Comparison of ENCODE assay signal across 8 cellular contexts in the genomic region with DNA sequence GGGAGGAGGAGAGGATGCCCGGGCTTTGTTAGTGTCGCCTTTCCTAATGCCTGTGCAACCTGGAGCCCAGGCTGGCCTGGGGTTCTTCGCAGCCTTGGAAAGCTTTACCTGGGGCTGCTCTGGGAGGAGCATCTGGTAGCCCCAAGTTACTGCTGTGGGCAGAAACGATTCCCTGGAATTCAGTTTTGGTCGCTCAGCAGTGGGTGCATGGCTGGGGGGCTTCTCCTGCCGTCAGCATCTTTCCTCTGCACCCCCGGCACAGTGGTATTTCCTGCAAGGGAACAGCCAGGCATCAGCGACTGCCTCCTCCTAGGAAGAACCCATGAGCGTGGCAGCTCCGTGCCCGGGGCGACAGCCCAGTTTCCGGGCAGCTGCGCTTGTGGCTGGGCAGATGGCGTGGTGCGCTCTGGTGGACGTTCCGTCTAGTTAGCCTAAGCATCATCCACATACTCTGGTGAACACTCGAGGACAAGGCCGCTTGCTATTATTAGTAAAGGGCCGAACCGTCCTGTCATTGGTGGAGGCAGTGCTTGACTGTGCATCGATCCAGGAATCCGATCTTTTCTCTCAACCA.
DNase-seq lines count a peak whose midpoint lies in the region; ATAC-seq and TF ChIP-seq lines count a peak whose summit lies in the region.

No MANE protein-coding gene starts in this region.

- ATAC-seq in right lobe of liver (peak in 3 of 4 donors; percentile 3 to 26 (median 7)), thoracic aorta (ENCODE audit: insufficient number of reproducible peaks, low FRiP score, low read depth) (no peak), HG03025 (IDR thresholded peaks at IDR 0.05; ENCODE audit: low FRiP score, unreplicated experiment) (no peak), HG03159 (IDR thresholded peaks at IDR 0.05; ENCODE audit: unreplicated experiment) (no peak)

- in situ Hi-C loops in mammary epithelial cell (cut with MboI; ENCODE audit: low sequenced_read_pairs in 2 of 2), result no loop called here

- peaks cover 2% of the 10 kb centered on the region for H4K20me1 ChIP-seq in mammary epithelial cell (ENCODE audit: insufficient read depth, low read length)

- no TSS peak for BruUV-seq in mammary epithelial cell (replicated peaks; lab: Mats Ljungman, UMichigan)

- TF ChIP-seq CTCF in mammary epithelial cell (conservative IDR thresholded peaks at IDR 0.05 in 1 of 2, IDR thresholded peaks at IDR 0.05 in 1 of 2; ENCODE audit: extremely low read depth in 1 of 2, insufficient read depth in 1 of 2, low read depth in 1 of 2, low read length in 2 of 2) (no peak), right lobe of liver (IDR thresholded peaks at IDR 0.05) (no peak), thoracic aorta (IDR thresholded peaks at IDR 0.05) (no peak)

- intact Hi-C loops in mammary epithelial cell (cut with micrococcal nuclease), result no loop called here
- intact Hi-C loops in right lobe of liver (cut with DNase I), result no loop called here

- H3K4me1 ChIP-seq in mammary epithelial cell (ENCODE audit: insufficient read depth, low read length) (no peaks in the 10 kb centered on the region), right lobe of liver (peaks cover 0 to 40% (median 18%) of the 10 kb centered on the region in 4 donors), thoracic aorta (ENCODE audit: control insufficient read depth in 1 of 2, low read depth in 2 of 2) (peaks cover 9 to 44% of the 10 kb centered on the region in 2 donors)

- no peak overlapping the region for H2AFZ ChIP-seq in mammary epithelial cell (ENCODE audit: low read depth, low read length)

- H3K4me3 ChIP-seq in mammary epithelial cell (replicated peaks in 1 of 3; ENCODE audit: insufficient read depth in 1 of 3, low read depth in 2 of 3, low read length in 3 of 3), result no peak overlapping the region
- peak overlapping the region in 2 of 3 donors; percentile 19 to 43 for H3K4me3 ChIP-seq in right lobe of liver
- peak overlapping the region; percentile 69 for H3K4me3 ChIP-seq in thoracic aorta

- dilution Hi-C loops in mammary epithelial cell (cut with HindIII; ENCODE audit: low sequenced_read_pairs), result no loop called here

- CTCF ChIA-PET in mammary epithelial cell (lab: Charles Lee; ENCODE audit: low non-redundant PET), result no interaction called here

- no peak overlapping the region for H3K9ac ChIP-seq in mammary epithelial cell (ENCODE audit: insufficient read depth, low read length)

- H3K36me3 ChIP-seq in mammary epithelial cell (ENCODE audit: insufficient read depth, low read length), result peaks cover 2% of the 10 kb centered on the region
- no peaks in the 10 kb centered on the region for H3K36me3 ChIP-seq in right lobe of liver
- no peaks in the 10 kb centered on the region for H3K36me3 ChIP-seq in thoracic aorta

- H3K4me2 ChIP-seq in mammary epithelial cell (ENCODE audit: insufficient read depth, low read depth, low read length), result peak overlapping the region; percentile 39

- peaks cover 8% of the 10 kb centered on the region for H3K79me2 ChIP-seq in mammary epithelial cell (ENCODE audit: insufficient read depth, low read length)

- WGBS in mammary epithelial cell (ENCODE audit: low coverage, missing lambda C conversion rate), result 94% methylated on average over 19 of the region's 24 CpGs
- WGBS in right lobe of liver (ENCODE audit: insufficient coverage, low coverage, low lambda C conversion rate, missing lambda C conversion rate), result 19% methylated on average over 6 of the region's 24 CpGs

- no peak overlapping the region for H3K27ac ChIP-seq in mammary epithelial cell (ENCODE audit: insufficient read depth, low read depth, low read length)
- peak overlapping the region in 2 of 3 donors; percentile 51 to 72 for H3K27ac ChIP-seq in right lobe of liver
- H3K27ac ChIP-seq in thoracic aorta, result no peak overlapping the region

- no peak for TF ChIP-seq POLR2A in right lobe of liver (IDR thresholded peaks at IDR 0.05)

- DNase-seq in NCI-H82 (lab: John Stamatoyannopoulos, UW), result peak; percentile 7
- DNase-seq in NCI-H82 treated with DMSO at 0.1 percent for 48 hours (lab: John Stamatoyannopoulos, UW; ENCODE audit: unreplicated experiment), result no peak
- no peak for DNase-seq in mammary epithelial cell
- no peak for DNase-seq in right lobe of liver
- DNase-seq in thoracic aorta (ENCODE audit: low spot score), result no peak
- no peak for DNase-seq in activated effector memory CD4-positive, alpha-beta T cell treated with Interleukin-2 at 50 U/mL for 16 hours

- no peaks in the 10 kb centered on the region for H3K27me3 ChIP-seq in mammary epithelial cell (ENCODE audit: insufficient read depth, low read length)
- H3K27me3 ChIP-seq in right lobe of liver, result no peaks in the 10 kb centered on the region
- no peaks in the 10 kb centered on the region for H3K27me3 ChIP-seq in thoracic aorta (replicated peaks; ENCODE audit: insufficient read depth)

- H3K9me3 ChIP-seq in mammary epithelial cell (replicated peaks; ENCODE audit: insufficient read depth, low read length), result no peaks in the 10 kb centered on the region
- H3K9me3 ChIP-seq in right lobe of liver, result no peaks in the 10 kb centered on the region
- H3K9me3 ChIP-seq in thoracic aorta, result no peaks in the 10 kb centered on the region

Comparison
In these comparisons a context has a peak if more than half of its experiments do, and no peak if none do; other contexts are left out.
1. H3K27ac ChIP-seq: peak in right lobe of liver (2 of 3); none in mammary epithelial cell (single experiment) and thoracic aorta (0 of 2).
2. H3K4me3 ChIP-seq: peak in right lobe of liver (2 of 3) and thoracic aorta (single experiment); none in mammary epithelial cell (0 of 3).
3. ATAC-seq: peak in right lobe of liver (3 of 4); none in thoracic aorta (single experiment), HG03025 (single experiment) and HG03159 (single experiment).